8 cellular contexts compared by ENCODE assay signal in genomic region chr17:42459256-42459982, GRCh38. TPM values are rescaled to one million over a fixed set of nuclear protein-coding genes. Genes with fewer than 3 reads are reported as not detected.
DNase-seq lines count a peak whose midpoint lies in the region; ATAC-seq, FAIRE-seq and TF ChIP-seq lines count a peak whose summit lies in the region.

No MANE protein-coding gene starts in this region.

- H3K36me3 ChIP-seq in SJCRH30 (peaks cover 12% of the 10 kb centered on the region), keratinocyte (ENCODE audit: control insufficient read depth in 2 of 2, extremely low read depth in 1 of 2, insufficient read depth in 2 of 2, low read length in 2 of 2) (peaks cover 0 to 4% of the 10 kb centered on the region in 2 experiments), skeletal muscle tissue (ENCODE audit: control insufficient read depth in 3 of 3, insufficient read depth in 3 of 3, low read length in 3 of 3) (peaks cover 2 to 20% (median 11%) of the 10 kb centered on the region in 3 donors)

- H3K4me2 ChIP-seq in keratinocyte (ENCODE audit: control insufficient read depth, extremely low read depth, insufficient read depth, low read depth, low read length), result peak overlapping the region; percentile 97

- peak; percentile 46 to 75 (median 48) for TF ChIP-seq CTCF in keratinocyte (optimal IDR thresholded peaks at IDR 0.05 in 1 of 3, IDR thresholded peaks at IDR 0.05 in 1 of 3, conservative IDR thresholded peaks at IDR 0.05 in 1 of 3; ENCODE audit: extremely low read depth in 1 of 3, insufficient read depth in 2 of 3, low read length in 3 of 3)

- peak overlapping the region; percentile 72 for H2AFZ ChIP-seq in keratinocyte (ENCODE audit: control insufficient read depth, low read length)

- FAIRE-seq in HTR-8/SVneo (lab: Jason Lieb, UNC) (no peak), keratinocyte (lab: Jason Lieb, UNC) (no peak)

- no peaks in the 10 kb centered on the region for H3K9me3 ChIP-seq in SJCRH30 (replicated peaks)
- H3K9me3 ChIP-seq in keratinocyte (ENCODE audit: control insufficient read depth, low read depth, low read length), result no peaks in the 10 kb centered on the region
- H3K9me3 ChIP-seq in skeletal muscle tissue (ENCODE audit: control insufficient read depth in 3 of 3, low read length in 3 of 3), result no peaks in the 10 kb centered on the region

- H4K20me1 ChIP-seq in keratinocyte (ENCODE audit: control insufficient read depth, extremely low read depth, insufficient read depth, low read length), result peaks cover 4% of the 10 kb centered on the region

- peak overlapping the region; percentile 75 for H3K9ac ChIP-seq in keratinocyte (ENCODE audit: control insufficient read depth, extremely low read depth, insufficient read depth, low read length)
- peak overlapping the region; percentile 95 to 98 (median 98) for H3K9ac ChIP-seq in skeletal muscle tissue (ENCODE audit: low read depth in 1 of 3, low read length in 3 of 3)

- H3K27me3 ChIP-seq in SJCRH30, result no peaks in the 10 kb centered on the region
- no peaks in the 10 kb centered on the region for H3K27me3 ChIP-seq in keratinocyte (ENCODE audit: control insufficient read depth, extremely low read depth, insufficient read depth, low read length)
- no peaks in the 10 kb centered on the region for H3K27me3 ChIP-seq in skeletal muscle tissue (ENCODE audit: control insufficient read depth in 3 of 3, insufficient read depth in 3 of 3, low read length in 3 of 3)

- no peak overlapping the region; the same call in 1 of the 2 replicates for H3K27ac ChIP-seq in SJCRH30
- peak overlapping the region; percentile 69 for H3K27ac ChIP-seq in keratinocyte (ENCODE audit: control insufficient read depth, insufficient read depth, low read length)
- peak overlapping the region; percentile 97 for H3K27ac ChIP-seq in skeletal muscle tissue (ENCODE audit: low read depth, low read length)

- peak overlapping the region; percentile 73 for H3K4me3 ChIP-seq in SJCRH30
- H3K4me3 ChIP-seq in keratinocyte (ENCODE audit: control insufficient read depth in 2 of 3, extremely low read depth in 1 of 3, insufficient read depth in 2 of 3, low read depth in 1 of 3, low read length in 3 of 3), result peak overlapping the region; percentile 85 to 95 (median 91)
- peak overlapping the region; percentile 84 to 94 (median 91) for H3K4me3 ChIP-seq in skeletal muscle tissue (ENCODE audit: low read length in 3 of 3)

- DNase-seq in COLO829 (ENCODE audit: low spot score) (peak; percentile 24), HTR-8/SVneo (ENCODE audit: insufficient read length, low spot score) (peak; percentile 49), SJCRH30 (peak; percentile 17 to 47), cerebellar cortex (ENCODE audit: low spot score) (peak; percentile 86), keratinocyte (ENCODE audit: low read depth, low spot score) (no peak), T-helper 9 cell (no peak)

- no peak for ATAC-seq in HG03139 (IDR thresholded peaks at IDR 0.05; ENCODE audit: unreplicated experiment)

- peaks cover 2% of the 10 kb centered on the region for H3K9me1 ChIP-seq in keratinocyte (ENCODE audit: control insufficient read depth, extremely low read depth, insufficient read depth, low read length)

- H3K79me2 ChIP-seq in keratinocyte (ENCODE audit: control insufficient read depth, insufficient read depth, low read length), result peaks cover 5% of the 10 kb centered on the region

- H3K4me1 ChIP-seq in SJCRH30 (peaks cover 17% of the 10 kb centered on the region), keratinocyte (ENCODE audit: control insufficient read depth, extremely low read depth, insufficient read depth, low read length) (peaks cover 34% of the 10 kb centered on the region), skeletal muscle tissue (ENCODE audit: control insufficient read depth in 3 of 3, insufficient read depth in 3 of 3, low read length in 3 of 3) (peaks cover 18 to 29% (median 28%) of the 10 kb centered on the region in 3 donors)

- dilution Hi-C loops in keratinocyte (cut with MboI; ENCODE audit: extremely low pct_ligation_motif_present, low sequenced_read_pairs), result no loop called here

RNA-seq across cellular contexts. Expression of gene ATP6V0A1, which starts 0.7 kb away (rescaled TPM):
- total RNA-seq in SJCRH30 (2014; rRNA removed; shearing (Covaris generic)), result 25.3 and 30.9 TPM in 2 replicates
- 24.0 to 43.7 TPM (median 41.9 TPM) in 3 replicates for polyA plus RNA-seq in keratinocyte
- 81.1 TPM for polyA plus RNA-seq in keratinocyte (2011; ENCODE audit: low read depth)
- polyA plus RNA-seq in keratinocyte (2011; cell fraction: cytosol; rRNA removed), result 29.9 and 32.5 TPM in 2 replicates
- 212 and 232 TPM in 2 replicates for polyA plus RNA-seq in keratinocyte (2011; cell fraction: nucleus; rRNA removed)
- polyA plus RNA-seq in keratinocyte (2012; ENCODE audit: low replicate concordance), result 33.5 and 52.8 TPM in 2 replicates
- 112 to 261 TPM (median 142 TPM) in 3 replicates for polyA minus RNA-seq in keratinocyte
- 34.3 TPM for polyA minus RNA-seq in keratinocyte (2011; cell fraction: cytosol; rRNA and poly(A)+ RNA removed)
- polyA minus RNA-seq in keratinocyte (2011; cell fraction: nucleus; rRNA and poly(A)+ RNA removed), result 203 and 207 TPM in 2 replicates
- 66.8 TPM for total RNA-seq in skeletal muscle tissue

RNA-seq across cellular contexts. Expression of gene CAVIN1, which starts 36.4 kb away (rescaled TPM):
- total RNA-seq in SJCRH30 (2014; rRNA removed; shearing (Covaris generic)), result 46.9 and 47.8 TPM in 2 replicates
- polyA plus RNA-seq in keratinocyte, result 172 to 237 TPM (median 190 TPM) in 3 replicates
- polyA plus RNA-seq in keratinocyte (2011; ENCODE audit: low read depth), result 43.7 TPM
- 134 and 236 TPM in 2 replicates for polyA plus RNA-seq in keratinocyte (2011; cell fraction: cytosol; rRNA removed)
- polyA plus RNA-seq in keratinocyte (2011; cell fraction: nucleus; rRNA removed), result 203 and 264 TPM in 2 replicates
- 65.9 and 369 TPM in 2 replicates for polyA plus RNA-seq in keratinocyte (2012; ENCODE audit: low replicate concordance)
- polyA minus RNA-seq in keratinocyte, result 128 to 158 TPM (median 146 TPM) in 3 replicates
- 419 TPM for polyA minus RNA-seq in keratinocyte (2011; cell fraction: cytosol; rRNA and poly(A)+ RNA removed)
- polyA minus RNA-seq in keratinocyte (2011; cell fraction: nucleus; rRNA and poly(A)+ RNA removed), result 148 and 193 TPM in 2 replicates
- total RNA-seq in skeletal muscle tissue, result 238 TPM

Comparison
In these comparisons a context has a peak if more than half of its experiments do, and no peak if none do; other contexts are left out.
1. DNase-seq: peak in COLO829 (single experiment), HTR-8/SVneo (single experiment), SJCRH30 (2 of 2) and cerebellar cortex (single experiment); none in keratinocyte (single experiment) and T-helper 9 cell (single experiment).
2. Peak in every context shown above with its lines, with median percentiles within 50 percentile points of each other: H3K4me3 ChIP-seq.